Comparison of ENCODE assay signal across 8 cellular contexts in the genomic region with DNA sequence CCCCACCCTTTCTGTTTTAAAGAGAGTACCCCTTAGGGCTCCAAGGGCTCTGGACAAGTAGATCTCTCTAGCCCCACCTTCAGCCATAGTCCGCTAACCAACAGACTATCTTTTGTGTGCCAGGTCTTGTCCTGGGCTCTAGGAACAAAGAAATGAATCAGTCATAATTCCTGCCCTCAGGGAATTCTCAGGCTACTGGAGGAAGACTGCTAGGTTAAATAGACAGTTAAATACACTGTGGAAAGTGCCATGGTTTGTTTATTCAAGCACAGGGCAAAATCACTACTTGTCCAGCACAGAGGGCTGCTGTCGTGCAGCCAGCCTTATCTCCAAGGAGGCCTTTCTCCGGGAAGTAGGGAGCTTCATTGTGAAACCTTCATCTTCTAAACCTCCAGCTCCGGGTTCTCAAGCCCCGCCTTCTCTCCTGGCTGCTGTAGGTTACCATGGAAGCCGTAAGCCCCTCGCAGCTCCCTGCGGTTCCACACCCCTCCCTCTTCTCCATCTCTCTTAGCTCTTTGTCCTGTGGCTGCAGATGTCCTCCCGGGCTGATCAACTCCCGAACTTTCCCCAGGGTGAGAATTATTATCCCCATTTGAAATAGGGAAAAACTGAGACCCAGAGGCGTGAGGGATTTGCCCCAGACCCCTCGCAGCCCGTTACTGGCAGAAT. TPM values are rescaled to one million over a fixed set of nuclear protein-coding genes. Genes with fewer than 3 reads are reported as not detected.
DNase-seq lines count a peak whose midpoint lies in the region; ATAC-seq, FAIRE-seq and TF ChIP-seq lines count a peak whose summit lies in the region.

No MANE protein-coding gene starts in this region.

- ATAC-seq in A549 = peak; percentile 84 to 93
- ATAC-seq in activated CD4-positive, alpha-beta T cell treated with anti-CD3 and anti-CD28 coated beads for 36 hours = no peak

- no peak overlapping the region for H3K4me3 Mint-ChIP-seq in activated CD4-positive, alpha-beta T cell treated with anti-CD3 and anti-CD28 coated beads for 36 hours

- H3K27ac ChIP-seq in A549 = peak overlapping the region; percentile 78 to 86

- H3K27ac Mint-ChIP-seq in activated CD4-positive, alpha-beta T cell treated with anti-CD3 and anti-CD28 coated beads for 36 hours = no peak overlapping the region

- H3K9me3 Mint-ChIP-seq in activated CD4-positive, alpha-beta T cell treated with anti-CD3 and anti-CD28 coated beads for 36 hours (ENCODE audit: low read depth) = no peaks in the 10 kb centered on the region

- 0 out of 5 replicates have a peak, but pooled peaks of 1 of the 2 experiments have one; percentile 5 for TF ChIP-seq RAD21 in A549 (conservative IDR thresholded peaks at IDR 0.05 in 1 of 2, IDR thresholded peaks at IDR 0.05 in 1 of 2)

- CTCF ChIA-PET in A549 (lab: Yijun Ruan, JAX) = no interaction called here
- CTCF ChIA-PET in HEK293T (lab: Yijun Ruan, JAX) = no interaction called here
- CTCF ChIA-PET in activated CD4-positive, alpha-beta T cell treated with anti-CD3 and anti-CD28 coated beads for 36 hours (lab: Charles Lee) = no interaction called here

- TF ChIP-seq CTCF in A549 (IDR thresholded peaks at IDR 0.05) = no peak

- POLR2A ChIA-PET in A549 (lab: Yijun Ruan, JAX) (interaction anchor here (0.8 to 1.4 kb wide), 2 partner anchors 110 to 258 kb away, joined by 3 to 9 read pairs; a partner anchor contains a TSS), HEK293T (lab: Yijun Ruan, JAX) (interaction anchor here (1.1 to 1.2 kb wide), 2 partner anchors 110 to 258 kb away, joined by 3 to 6 read pairs; a partner anchor contains a TSS)
- POLR2A ChIA-PET in activated CD4-positive, alpha-beta T cell treated with anti-CD3 and anti-CD28 coated beads for 36 hours (lab: Charles Lee) = interaction anchor here (0.5 kb wide), 1 partner anchor 9 kb away, joined by 3 read pairs; no protein-coding TSS in a partner anchor

- no peak for TF ChIP-seq POLR2A in A549 (IDR thresholded peaks at IDR 0.05; ENCODE audit: low read length)

- no peak for TF ChIP-seq EP300 in A549 (IDR thresholded peaks at IDR 0.05)

- H3K4me3 ChIP-seq in A549 = no peak overlapping the region

- FAIRE-seq in A549 (lab: Jason Lieb, UNC) = no peak

- DNase-seq in A549 (ENCODE audit: low read depth in 1 of 2, low spot score in 1 of 2) (peak; percentile 55 to 86), HEK293T (ENCODE audit: extremely low spot score) (peak; percentile 49), T1000 (lab: John Stamatoyannopoulos, UW) (peak; percentile 65), iPS-NIHi11 (ENCODE audit: low spot score) (peak; percentile 76), HK-2 (ENCODE audit: unreplicated experiment) (no peak)
- no peak for DNase-seq in activated T-cell treated with anti-CD3 and anti-CD28 coated beads, Interleukin-2, amount 50 U/mL, for 48 hours
- DNase-seq in stimulated activated CD4-positive, alpha-beta T cell treated with anti-CD3 and anti-CD28 coated beads, Interleukin-15, amount 100 ng/mL, for 24 hours = no peak
- DNase-seq in activated CD4-positive, alpha-beta T cell treated with anti-CD3 and anti-CD28 coated beads for 36 hours = no peak

- no peaks in the 10 kb centered on the region for H3K27me3 Mint-ChIP-seq in activated CD4-positive, alpha-beta T cell treated with anti-CD3 and anti-CD28 coated beads for 36 hours

- peaks cover 6% of the 10 kb centered on the region for H3K36me3 Mint-ChIP-seq in activated CD4-positive, alpha-beta T cell treated with anti-CD3 and anti-CD28 coated beads for 36 hours (ENCODE audit: low read depth)

- H3K4me1 Mint-ChIP-seq in activated CD4-positive, alpha-beta T cell treated with anti-CD3 and anti-CD28 coated beads for 36 hours = peaks cover 16% of the 10 kb centered on the region

- peak overlapping the region; percentile 63 for H3K4me2 ChIP-seq in A549

- peaks cover 46% of the 10 kb centered on the region for H3K4me1 ChIP-seq in A549

- WGBS in A549 (ENCODE audit: missing lambda C conversion rate) = 25% methylated on average over 13 of the region's 13 CpGs

- intact Hi-C loops in activated CD4-positive, alpha-beta T cell treated with anti-CD3 and anti-CD28 coated beads for 36 hours (cut with DNase I, micrococcal nuclease) = no loop called here

- H3K9me3 ChIP-seq in A549 = no peaks in the 10 kb centered on the region

TF ChIP-seq in A549, 52 proteins besides CTCF, POLR2A, EP300 and RAD21 (continues in another document):
- no peak for TF ChIP-seq SMC3 (IDR thresholded peaks at IDR 0.05)
- TF ChIP-seq FOSL2 (IDR thresholded peaks at IDR 0.05) = no peak
- 0 out of 2 replicates have a peak, but pooled peaks have one; percentile 5 for TF ChIP-seq FOSL2 (CRISPR knock-in tag; IDR thresholded peaks at IDR 0.05)
- no peak for TF ChIP-seq EHMT2 (IDR thresholded peaks at IDR 0.05; ENCODE audit: low read depth)
- TF ChIP-seq, protein P1, sequence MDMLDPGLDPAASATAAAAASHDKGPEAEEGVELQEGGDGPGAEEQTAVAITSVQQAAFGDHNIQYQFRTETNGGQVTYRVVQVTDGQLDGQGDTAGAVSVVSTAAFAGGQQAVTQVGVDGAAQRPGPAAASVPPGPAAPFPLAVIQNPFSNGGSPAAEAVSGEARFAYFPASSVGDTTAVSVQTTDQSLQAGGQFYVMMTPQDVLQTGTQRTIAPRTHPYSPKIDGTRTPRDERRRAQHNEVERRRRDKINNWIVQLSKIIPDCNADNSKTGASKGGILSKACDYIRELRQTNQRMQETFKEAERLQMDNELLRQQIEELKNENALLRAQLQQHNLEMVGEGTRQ (IDR thresholded peaks at IDR 0.05) = no peak
- TF ChIP-seq HOXA7 (CRISPR knock-in tag; IDR thresholded peaks at IDR 0.05) = no peak
- TF ChIP-seq KDM1A (IDR thresholded peaks at IDR 0.05; ENCODE audit: low read depth) = no peak
- no peak for TF ChIP-seq CBX8 (IDR thresholded peaks at IDR 0.05)
- TF ChIP-seq, protein P2, sequence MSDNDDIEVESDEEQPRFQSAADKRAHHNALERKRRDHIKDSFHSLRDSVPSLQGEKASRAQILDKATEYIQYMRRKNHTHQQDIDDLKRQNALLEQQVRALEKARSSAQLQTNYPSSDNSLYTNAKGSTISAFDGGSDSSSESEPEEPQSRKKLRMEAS (IDR thresholded peaks at IDR 0.05) = 0 out of 2 replicates have a peak, but pooled peaks have one; percentile 18
- no peak for TF ChIP-seq HOXB13 (CRISPR knock-in tag; IDR thresholded peaks at IDR 0.05; ENCODE audit: low read depth)
- TF ChIP-seq GATA3 (IDR thresholded peaks at IDR 0.05; ENCODE audit: borderline replicate concordance) = no peak

TF ChIP-seq in HEK293T, 16 proteins besides CTCF, POLR2A, EP300 and RAD21:
- TF ChIP-seq CTBP1 (IDR thresholded peaks at IDR 0.05; ENCODE audit: borderline replicate concordance) (no peak), FOXK2 (IDR thresholded peaks at IDR 0.05) (no peak), LEF1 (IDR thresholded peaks at IDR 0.05; ENCODE audit: borderline replicate concordance) (no peak), ZNF384 (IDR thresholded peaks at IDR 0.05) (no peak), L3MBTL2 (conservative IDR thresholded peaks at IDR 0.05) (no peak), SP1 (IDR thresholded peaks at IDR 0.05) (no peak)
- TF ChIP-seq, protein P3, sequence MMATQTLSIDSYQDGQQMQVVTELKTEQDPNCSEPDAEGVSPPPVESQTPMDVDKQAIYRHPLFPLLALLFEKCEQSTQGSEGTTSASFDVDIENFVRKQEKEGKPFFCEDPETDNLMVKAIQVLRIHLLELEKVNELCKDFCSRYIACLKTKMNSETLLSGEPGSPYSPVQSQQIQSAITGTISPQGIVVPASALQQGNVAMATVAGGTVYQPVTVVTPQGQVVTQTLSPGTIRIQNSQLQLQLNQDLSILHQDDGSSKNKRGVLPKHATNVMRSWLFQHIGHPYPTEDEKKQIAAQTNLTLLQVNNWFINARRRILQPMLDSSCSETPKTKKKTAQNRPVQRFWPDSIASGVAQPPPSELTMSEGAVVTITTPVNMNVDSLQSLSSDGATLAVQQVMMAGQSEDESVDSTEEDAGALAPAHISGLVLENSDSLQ (IDR thresholded peaks at IDR 0.05) = no peak

RNA-seq across cellular contexts. Expression of a gene that starts 29.8 kb away (rescaled TPM):
- polyA plus RNA-seq in A549 (2011; rRNA removed) (0.26 TPM in 1 of 2 replicates, not detected in the other), A549 (2017; fragmentation: RNase III; extraction: RNeasy Plus Mini Kit Qiagen cat#74134 plus additional on column Dnase treatment) (not detected in 3 replicates)
- polyA plus RNA-seq in A549 (2012; cell fraction: cytosol; rRNA removed) = 0.05 and 0.09 TPM in 2 replicates
- polyA plus RNA-seq in A549 (2012; cell fraction: nucleus; rRNA removed) = 0.04 and 0.17 TPM in 2 replicates
- polyA minus RNA-seq in A549 (2011; rRNA and poly(A)+ RNA removed) = not detected in 2 replicates
- 1 to 10 TPM; 8.1 to 9.8 TPM for total RNA-seq in activated CD4-positive, alpha-beta T cell treated with anti-CD3 and anti-CD28 coated beads for 36 hours

RNA-seq across cellular contexts. Expression of a gene that starts 35.4 kb away (rescaled TPM):
- polyA plus RNA-seq in A549 (2011; rRNA removed) = 17.1 and 18.1 TPM in 2 replicates
- polyA plus RNA-seq in A549 (2012; cell fraction: cytosol; rRNA removed) = 12.7 and 17.8 TPM in 2 replicates
- polyA plus RNA-seq in A549 (2012; cell fraction: nucleus; rRNA removed) = 7.2 and 9.4 TPM in 2 replicates
- 22.0 to 23.6 TPM (median 22.3 TPM) in 3 replicates for polyA plus RNA-seq in A549 (2017; fragmentation: RNase III; extraction: RNeasy Plus Mini Kit Qiagen cat#74134 plus additional on column Dnase treatment)
- polyA minus RNA-seq in A549 (2011; rRNA and poly(A)+ RNA removed) = 24.1 and 29.5 TPM in 2 replicates
- 10 to 100 TPM; 11.0 to 17.2 TPM for total RNA-seq in activated CD4-positive, alpha-beta T cell treated with anti-CD3 and anti-CD28 coated beads for 36 hours

Comparison
In these comparisons a context has a peak if more than half of its experiments do, and no peak if none do; other contexts are left out.
1. DNase-seq: peak in A549 (2 of 2), HEK293T (single experiment), T1000 (single experiment) and iPS-NIHi11 (single experiment); none in activated T-cell treated with anti-CD3 and anti-CD28 coated beads, Interleukin-2, amount 50 U/mL, for 48 hours (0 of 2), stimulated activated CD4-positive, alpha-beta T cell treated with anti-CD3 and anti-CD28 coated beads, Interleukin-15, amount 100 ng/mL, for 24 hours (single experiment), activated CD4-positive, alpha-beta T cell treated with anti-CD3 and anti-CD28 coated beads for 36 hours (single experiment) and HK-2 (single experiment).